Comparison of ENCODE assay signal across 18 cellular contexts in genomic region chr9:14958989-14959388, GRCh38. TPM values are rescaled to one million over a fixed set of nuclear protein-coding genes. Genes with fewer than 3 reads are reported as not detected.
"Had no signal": no experiment of that assay in that cellular context is flagged by ENCODE, and none has a peak within 500 bp of the region (broad histone marks: within the 10 kb centered on the region; RNA-seq: fewer than 3 reads in every experiment).

No MANE protein-coding gene starts in this region.

- H3K4me3 ChIP-seq: body of pancreas, esophagus squamous epithelium, heart right ventricle, neural progenitor cell, prostate gland, right atrium auricular region, testis had no signal

- H3K4me3 Mint-ChIP-seq: activated naive CD8-positive, alpha-beta T cell; neural progenitor cell; type B pancreatic cell had no signal

- H2AFZ ChIP-seq: neural progenitor cell had no signal

- H3K4me1 ChIP-seq: esophagus squamous epithelium, neural progenitor cell, prostate gland, testis had no signal

- H3K9ac ChIP-seq: neural progenitor cell had no signal

- H3K9me3 ChIP-seq: body of pancreas, esophagus squamous epithelium, prostate gland, right atrium auricular region, testis had no signal

- H3K27ac ChIP-seq: body of pancreas, esophagus squamous epithelium, neural progenitor cell, prostate gland, right atrium auricular region, testis had no signal

- ATAC-seq: body of pancreas; heart right ventricle; naive thymus-derived CD4-positive, alpha-beta T cell had no signal

- DNase-seq: activated CD4-positive, alpha-beta T cell treated with anti-CD3 and anti-CD28 coated beads, Interleukin-2, amount 50 U/mL, for 48 hours; body of pancreas; dermis blood vessel endothelial cell; effector memory CD4-positive, alpha-beta T cell; esophagus squamous epithelium; heart right ventricle; mesenchymal stem cell; naive thymus-derived CD4-positive, alpha-beta T cell; stimulated activated CD4-positive, alpha-beta T cell treated with anti-CD3 and anti-CD28 coated beads, Interleukin-4, amount 100 ng/mL, for 1 hour; SW 1271; testis had no signal

- H3K9me3 Mint-ChIP-seq: activated T-helper 2 cell treated with anti-CD3 and anti-CD28 coated beads, Interferon-gamma antibody, Interleukin-2, Interleukin-4, amounts not matched to agents 10 μg/mL and 5 μg/mL and 100 μg/mL, durations not matched to agents 14 hours and 24 hours and 36 hours; type B pancreatic cell had no signal

- H3K27ac Mint-ChIP-seq: activated naive CD8-positive, alpha-beta T cell; activated T-helper 2 cell treated with anti-CD3 and anti-CD28 coated beads, Interferon-gamma antibody, Interleukin-2, Interleukin-4, amounts not matched to agents 10 μg/mL and 5 μg/mL and 100 μg/mL, durations not matched to agents 14 hours and 24 hours and 36 hours; neural progenitor cell; type B pancreatic cell had no signal

- H3K27me3 Mint-ChIP-seq: activated naive CD8-positive, alpha-beta T cell; type B pancreatic cell had no signal

- H3K27me3 ChIP-seq: body of pancreas, esophagus squamous epithelium, heart right ventricle, neural progenitor cell, right atrium auricular region, testis had no signal

- H3K36me3 ChIP-seq: esophagus squamous epithelium, heart right ventricle, neural progenitor cell, prostate gland, right atrium auricular region had no signal

- H3K4me1 Mint-ChIP-seq: neural progenitor cell had no signal

- H3K36me3 Mint-ChIP-seq: activated naive CD8-positive, alpha-beta T cell; type B pancreatic cell had no signal

- H3K4me2 ChIP-seq: neural progenitor cell had no signal

RNA-seq across cellular contexts. Expression of gene FREM1, which starts 48.8 kb away (rescaled TPM):
- total RNA-seq: activated T-helper 2 cell treated with anti-CD3 and anti-CD28 coated beads, Interferon-gamma antibody, Interleukin-2, Interleukin-4, amounts not matched to agents 10 μg/mL and 5 μg/mL and 100 μg/mL, durations not matched to agents 14 hours and 24 hours and 36 hours; dermis blood vessel endothelial cell; T-helper 2 cell treated with Interferon-gamma antibody and Interleukin-4, amounts not matched to agents 100 ng/mL and 5 ng/mL, for 36 hours had no signal
